Comparison of ENCODE assay signal across 26 cellular contexts in the genomic region with DNA sequence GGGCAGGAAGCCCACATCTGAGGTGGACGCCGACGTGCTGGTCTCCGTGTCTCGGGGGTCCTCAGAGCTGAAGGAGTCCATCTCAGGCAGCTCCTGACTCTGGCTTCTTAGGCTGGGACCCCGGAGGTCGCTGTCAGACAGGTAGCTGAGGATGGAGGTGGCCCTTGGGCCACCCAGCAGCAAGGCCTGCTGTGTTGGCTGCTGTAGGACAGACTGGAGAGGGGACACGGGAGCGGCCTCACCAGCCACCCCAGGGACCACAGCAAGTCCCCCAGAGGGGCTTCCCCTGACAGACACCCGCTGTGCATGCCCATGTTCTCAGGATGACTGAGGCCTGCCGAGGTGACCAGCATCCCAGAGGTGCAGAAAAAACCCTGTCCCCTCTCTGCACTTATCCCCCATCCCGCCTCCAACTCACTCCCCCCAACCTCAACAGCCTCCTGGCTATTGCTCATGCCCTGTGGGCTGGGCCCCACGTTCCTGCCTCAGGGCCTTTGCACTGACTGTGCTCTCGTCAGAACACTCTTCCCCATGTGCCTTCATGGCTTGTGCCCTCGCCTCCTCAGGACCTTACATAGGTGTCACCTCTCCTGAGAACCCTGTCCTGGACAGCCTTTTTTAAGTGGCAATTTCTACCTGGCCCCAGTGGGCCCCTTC.
DNase-seq lines count a peak whose midpoint lies in the region; ATAC-seq and TF ChIP-seq lines count a peak whose summit lies in the region.
"Had no signal": no experiment of that assay in that cellular context is flagged by ENCODE, and none has a peak within 500 bp of the region (broad histone marks: within the 10 kb centered on the region; RNA-seq: fewer than 3 reads in every experiment).

No MANE protein-coding gene starts in this region.

- peak overlapping the region; percentile 24; the same call in 1 of the 2 replicates for H3K4me2 ChIP-seq in BLaER1
- H3K4me2 ChIP-seq in BLaER1 treated with 17β-estradiol and CSF1 and Interleukin-3, amounts not matched to agents 10 nM and 100 nM: peak overlapping the region in 8 of 11 experiments; percentile 20 to 64 (median 58); a peak in 11 of 22 replicates
- H3K4me2 ChIP-seq in osteoblast (ENCODE audit: insufficient read depth, low read length): no peak overlapping the region
- H3K4me2 ChIP-seq: KMS-11 had no signal

- peaks cover 40% of the 10 kb centered on the region for H3K4me1 ChIP-seq in BLaER1
- H3K4me1 ChIP-seq in BLaER1 treated with 17β-estradiol and CSF1 and Interleukin-3, amounts not matched to agents 10 nM and 100 nM: peaks cover 8 to 55% (median 32%) of the 10 kb centered on the region in 10 experiments; a peak in 19 of 20 replicates
- no peaks in the 10 kb centered on the region for H3K4me1 ChIP-seq in osteoblast (ENCODE audit: insufficient read depth, low read length)
- no peaks in the 10 kb centered on the region for H3K4me1 ChIP-seq in spleen
- H3K4me1 ChIP-seq: HAP-1 had no signal

- no peaks in the 10 kb centered on the region for H3K4me1 Mint-ChIP-seq in activated T-helper 17 cell treated with anti-CD3 and anti-CD28 coated beads, Interleukin-2, amount 50 U/mL, for 72 hours
- H3K4me1 Mint-ChIP-seq: CD14-positive monocyte had no signal

- H4K20me1 ChIP-seq in BLaER1: no peaks in the 10 kb centered on the region
- H4K20me1 ChIP-seq in BLaER1 treated with 17β-estradiol and CSF1 and Interleukin-3, amounts not matched to agents 10 nM and 100 nM: no peaks in the 10 kb centered on the region
- no peaks in the 10 kb centered on the region for H4K20me1 ChIP-seq in osteoblast (ENCODE audit: insufficient read depth, low read length)

- DNase-seq in osteoblast (ENCODE audit: insufficient read length, low spot score, missing footprints) (peak; percentile 80), Kasumi-1 (lab: John Stamatoyannopoulos, UW) (no peak), spleen (no peak)
- no peak for DNase-seq in stimulated activated CD4-positive, alpha-beta T cell treated with anti-CD3 and anti-CD28 coated beads, Interleukin-1b, Interleukin-23, amount 100 ng/mL, for 48 hours
- DNase-seq: CD8-positive, alpha-beta memory T cell; DMS 273 treated with DMSO at 0.1 percent for 48 hours; DMS79; EL; GDM1; GOT3; NCI-H1048; NCI-H1417; NCI-H1694; NCI-H2029 treated with DMSO at 0.1 percent for 48 hours; NCI-H2227 treated with DMSO at 0.1 percent for 48 hours; NCI-H526 treated with DMSO at 0.1 percent for 48 hours; SIG-M5 had no signal

- H3K36me3 Mint-ChIP-seq in activated T-helper 17 cell treated with anti-CD3 and anti-CD28 coated beads, Interleukin-2, amount 50 U/mL, for 72 hours (ENCODE audit: low read depth): no peaks in the 10 kb centered on the region
- H3K36me3 Mint-ChIP-seq: CD14-positive monocyte; CD8-positive, alpha-beta memory T cell; IgD-negative memory B cell had no signal

- H3K9me3 ChIP-seq in BLaER1 (no peaks in the 10 kb centered on the region), osteoblast (ENCODE audit: low read depth, low read length) (no peaks in the 10 kb centered on the region), spleen (no peaks in the 10 kb centered on the region)
- H3K9me3 ChIP-seq in BLaER1 treated with 17β-estradiol and CSF1 and Interleukin-3, amounts not matched to agents 10 nM and 100 nM (replicated peaks in 1 of 11): peaks cover 0 to 7% (median 0%) of the 10 kb centered on the region in 11 experiments; a peak in 4 of 22 replicates
- H3K9me3 ChIP-seq: HAP-1 had no signal

- intact Hi-C loops in spleen (cut with DNase I; ENCODE audit: low total_unique reads): no loop called here

- WGBS in spleen, 5 donors: 85 to 93% (median 90%) methylated on average over 11 to 15 of the region's 15 CpGs

- no peak for TF ChIP-seq POLR2A in spleen (IDR thresholded peaks at IDR 0.05)

- peaks cover 7% of the 10 kb centered on the region for H3K27me3 Mint-ChIP-seq in activated T-helper 17 cell treated with anti-CD3 and anti-CD28 coated beads, Interleukin-2, amount 50 U/mL, for 72 hours

- no peaks in the 10 kb centered on the region for H3K36me3 ChIP-seq in BLaER1
- no peaks in the 10 kb centered on the region for H3K36me3 ChIP-seq in BLaER1 treated with 17β-estradiol and CSF1 and Interleukin-3, amounts not matched to agents 10 nM and 100 nM
- no peaks in the 10 kb centered on the region for H3K36me3 ChIP-seq in osteoblast (ENCODE audit: insufficient read depth, low read length)
- peaks cover 0 to 13% (median 0%) of the 10 kb centered on the region in 6 donors for H3K36me3 ChIP-seq in spleen
- H3K36me3 ChIP-seq: HAP-1 had no signal

- H3K79me2 ChIP-seq in osteoblast (ENCODE audit: insufficient read depth, low read length): no peaks in the 10 kb centered on the region

- no peaks in the 10 kb centered on the region for H3K9me3 Mint-ChIP-seq in activated T-helper 17 cell treated with anti-CD3 and anti-CD28 coated beads, Interleukin-2, amount 50 U/mL, for 72 hours
- H3K9me3 Mint-ChIP-seq: CD8-positive, alpha-beta memory T cell had no signal

- H3K27ac ChIP-seq in BLaER1 (peak overlapping the region; percentile 41; the same call in 1 of the 2 replicates), osteoblast (ENCODE audit: low read depth, low read length) (no peak overlapping the region), spleen (no peak overlapping the region)
- peak overlapping the region in 4 of 11 experiments; percentile 22 to 41 (median 40); a peak in 7 of 22 replicates for H3K27ac ChIP-seq in BLaER1 treated with 17β-estradiol and CSF1 and Interleukin-3, amounts not matched to agents 10 nM and 100 nM
- H3K27ac ChIP-seq: KMS-11, RWPE1, SK-N-MC had no signal

- no peaks in the 10 kb centered on the region for H3K27me3 ChIP-seq in BLaER1
- no peaks in the 10 kb centered on the region for H3K27me3 ChIP-seq in BLaER1 treated with 17β-estradiol and CSF1 and Interleukin-3, amounts not matched to agents 10 nM and 100 nM
- peaks cover 4% of the 10 kb centered on the region for H3K27me3 ChIP-seq in osteoblast (ENCODE audit: insufficient read depth, low read length)
- H3K27me3 ChIP-seq in spleen (replicated peaks in 1 of 7): peaks cover 0 to 39% (median 6%) of the 10 kb centered on the region in 7 donors

- no peak for ATAC-seq in activated T-helper 17 cell treated with anti-CD3 and anti-CD28 coated beads, Interleukin-2, amount 50 U/mL, for 72 hours (replicated peaks)

- no peak overlapping the region for H2AFZ ChIP-seq in osteoblast (ENCODE audit: low read length)

- no peak overlapping the region for H3K9ac ChIP-seq in BLaER1
- H3K9ac ChIP-seq in BLaER1 treated with 17β-estradiol and CSF1 and Interleukin-3, amounts not matched to agents 10 nM and 100 nM: no peak overlapping the region
- H3K9ac ChIP-seq: KMS-11 had no signal

- H3K4me3 Mint-ChIP-seq in activated T-helper 17 cell treated with anti-CD3 and anti-CD28 coated beads, Interleukin-2, amount 50 U/mL, for 72 hours: no peak overlapping the region
- H3K4me3 Mint-ChIP-seq: CD14-positive monocyte; CD8-positive, alpha-beta memory T cell had no signal

- TF ChIP-seq CTCF in osteoblast (IDR thresholded peaks at IDR 0.05; ENCODE audit: extremely low read depth, low read depth, low read length): no peak
- TF ChIP-seq CTCF in spleen (IDR thresholded peaks at IDR 0.05 in 8 of 11, conservative IDR thresholded peaks at IDR 0.05 in 3 of 11): no peak

- H3K27ac Mint-ChIP-seq in activated T-helper 17 cell treated with anti-CD3 and anti-CD28 coated beads, Interleukin-2, amount 50 U/mL, for 72 hours: peak overlapping the region; percentile 54
- H3K27ac Mint-ChIP-seq: CD8-positive, alpha-beta memory T cell had no signal

- H3K4me3 ChIP-seq in BLaER1 (no peak overlapping the region), osteoblast (ENCODE audit: insufficient read depth, low read length) (no peak overlapping the region), spleen (no peak overlapping the region)
- no peak overlapping the region for H3K4me3 ChIP-seq in BLaER1 treated with 17β-estradiol and CSF1 and Interleukin-3, amounts not matched to agents 10 nM and 100 nM
- H3K4me3 ChIP-seq: HAP-1, SK-N-MC had no signal
